8 cellular contexts compared by ENCODE assay signal in genomic region chr4:105474110-105474518, GRCh38. TPM values are rescaled to one million over a fixed set of nuclear protein-coding genes. Genes with fewer than 3 reads are reported as not detected.
A peak's percentile ranks its signal among the peaks of the same experiment; 100 is the strongest.
DNase-seq lines count a peak whose midpoint lies in the region; ATAC-seq, FAIRE-seq and TF ChIP-seq lines count a peak whose summit lies in the region.

No MANE protein-coding gene starts in this region.

- H3K4me3 ChIP-seq in gastroesophageal sphincter (peak overlapping the region; percentile 88 to 90), pancreas (peak overlapping the region; percentile 79 to 92 (median 86))

- DNase-seq in activated naive CD4-positive, alpha-beta T cell treated with Interleukin-2 at 50 U/mL for 16 hours, result no peak
- DNase-seq in activated T-cell treated with anti-CD3 and anti-CD28 coated beads, Interleukin-2, amount 50 U/mL, for 24 hours, result no peak
- DNase-seq in pancreas (peak in 4 of 6 donors; percentile 83 to 96 (median 90)), germinal center (ENCODE audit: low spot score) (no peak)
- no peak for DNase-seq in central memory CD4-positive, alpha-beta T cell

- TF ChIP-seq CTCF in gastroesophageal sphincter (IDR thresholded peaks at IDR 0.05), result peak; percentile 81 to 97 (median 86)
- peak; percentile 82 to 90 (median 88) for TF ChIP-seq CTCF in pancreas (IDR thresholded peaks at IDR 0.05)

- no peaks in the 10 kb centered on the region for H3K27me3 ChIP-seq in gastroesophageal sphincter
- H3K27me3 ChIP-seq in pancreas, result no peaks in the 10 kb centered on the region

- H3K4me3 Mint-ChIP-seq in activated naive CD4-positive, alpha-beta T cell treated with anti-CD3 and anti-CD28 coated beads, Interleukin-2, amount 50 U/mL, for 24 hours, result peak overlapping the region; percentile 99
- H3K4me3 Mint-ChIP-seq in activated T-cell treated with anti-CD3 and anti-CD28 coated beads, Interleukin-2, amount 50 U/mL, for 24 hours, result peak overlapping the region; percentile 100

- peak overlapping the region; percentile 88 for H3K27ac Mint-ChIP-seq in activated naive CD4-positive, alpha-beta T cell treated with anti-CD3 and anti-CD28 coated beads, Interleukin-2, amount 50 U/mL, for 24 hours
- H3K27ac Mint-ChIP-seq in activated T-cell treated with anti-CD3 and anti-CD28 coated beads, Interleukin-2, amount 50 U/mL, for 24 hours, result peak overlapping the region; percentile 99

- no peaks in the 10 kb centered on the region for H3K9me3 ChIP-seq in gastroesophageal sphincter
- H3K9me3 ChIP-seq in pancreas, result no peaks in the 10 kb centered on the region

- ATAC-seq in HG03039 (IDR thresholded peaks at IDR 0.05; ENCODE audit: unreplicated experiment) (peak; percentile 1), gastroesophageal sphincter (peak; percentile 4), pancreas (peak in 1 of 4 donors; percentile 1)

- intact Hi-C loops in pancreas (cut with DNase I), result loop anchor here in 1 of 3 donors (5.0 kb wide), 1 partner anchor 332 kb away; no protein-coding TSS in a partner anchor

- peaks cover 3% of the 10 kb centered on the region for H3K27me3 Mint-ChIP-seq in activated naive CD4-positive, alpha-beta T cell treated with anti-CD3 and anti-CD28 coated beads, Interleukin-2, amount 50 U/mL, for 24 hours
- no peaks in the 10 kb centered on the region for H3K27me3 Mint-ChIP-seq in activated T-cell treated with anti-CD3 and anti-CD28 coated beads, Interleukin-2, amount 50 U/mL, for 24 hours

- H3K27ac ChIP-seq in gastroesophageal sphincter, result peak overlapping the region; percentile 97 to 100 (median 99)
- peak overlapping the region; percentile 93 to 99 (median 98) for H3K27ac ChIP-seq in pancreas

- peaks cover 2% of the 10 kb centered on the region for H3K36me3 Mint-ChIP-seq in activated naive CD4-positive, alpha-beta T cell treated with anti-CD3 and anti-CD28 coated beads, Interleukin-2, amount 50 U/mL, for 24 hours
- peaks cover 43% of the 10 kb centered on the region for H3K36me3 Mint-ChIP-seq in activated T-cell treated with anti-CD3 and anti-CD28 coated beads, Interleukin-2, amount 50 U/mL, for 24 hours (ENCODE audit: low read depth)

- no peaks in the 10 kb centered on the region for H3K36me3 ChIP-seq in gastroesophageal sphincter
- no peaks in the 10 kb centered on the region for H3K36me3 ChIP-seq in pancreas

- no peak for TF ChIP-seq EP300 in gastroesophageal sphincter (IDR thresholded peaks at IDR 0.05)

- no peak for FAIRE-seq in pancreas (lab: Jason Lieb, UNC)

- WGBS in gastroesophageal sphincter (ENCODE audit: low coverage in 1 of 2), 2 donors, result 22 to 25% methylated on average over 8 to 10 of the region's 21 CpGs
- 7 to 9% methylated on average over 21 of the region's 21 CpGs for WGBS in pancreas, 2 donors

- TF ChIP-seq POLR2A in gastroesophageal sphincter (IDR thresholded peaks at IDR 0.05), result no peak

- peaks cover 8 to 43% (median 15%) of the 10 kb centered on the region in 3 donors for H3K4me1 ChIP-seq in gastroesophageal sphincter
- H3K4me1 ChIP-seq in pancreas, result peaks cover 9 to 25% (median 10%) of the 10 kb centered on the region in 3 donors

- H3K4me1 Mint-ChIP-seq in activated naive CD4-positive, alpha-beta T cell treated with anti-CD3 and anti-CD28 coated beads, Interleukin-2, amount 50 U/mL, for 24 hours, result peaks cover 34% of the 10 kb centered on the region
- peaks cover 36% of the 10 kb centered on the region for H3K4me1 Mint-ChIP-seq in activated T-cell treated with anti-CD3 and anti-CD28 coated beads, Interleukin-2, amount 50 U/mL, for 24 hours (ENCODE audit: low read depth)

- no peaks in the 10 kb centered on the region for H3K9me3 Mint-ChIP-seq in activated naive CD4-positive, alpha-beta T cell treated with anti-CD3 and anti-CD28 coated beads, Interleukin-2, amount 50 U/mL, for 24 hours
- H3K9me3 Mint-ChIP-seq in activated T-cell treated with anti-CD3 and anti-CD28 coated beads, Interleukin-2, amount 50 U/mL, for 24 hours, result no peaks in the 10 kb centered on the region

RNA-seq across cellular contexts. Expression of gene PPA2, which starts 0.3 kb away (rescaled TPM):
- 100 to 1,000 TPM in 1 of 4 donors, 10 to 100 TPM in 3; 71.5 to 142 (median 73.0) TPM for total RNA-seq in gastroesophageal sphincter
- total RNA-seq in pancreas, result 10 to 100 TPM; 25.3 to 46.0 (median 39.3) TPM
- polyA plus RNA-seq in pancreas, result 10 to 100 TPM; 29.4 to 56.3 TPM

Comparison
In these comparisons a context has a peak if more than half of its experiments do, and no peak if none do; other contexts are left out.
1. DNase-seq: peak in pancreas (4 of 6); none in activated naive CD4-positive, alpha-beta T cell treated with Interleukin-2 at 50 U/mL for 16 hours (single experiment), activated T-cell treated with anti-CD3 and anti-CD28 coated beads, Interleukin-2, amount 50 U/mL, for 24 hours (single experiment), central memory CD4-positive, alpha-beta T cell (single experiment) and germinal center (single experiment).